ENCODE assay signal across 13 cellular contexts in the genomic region with DNA sequence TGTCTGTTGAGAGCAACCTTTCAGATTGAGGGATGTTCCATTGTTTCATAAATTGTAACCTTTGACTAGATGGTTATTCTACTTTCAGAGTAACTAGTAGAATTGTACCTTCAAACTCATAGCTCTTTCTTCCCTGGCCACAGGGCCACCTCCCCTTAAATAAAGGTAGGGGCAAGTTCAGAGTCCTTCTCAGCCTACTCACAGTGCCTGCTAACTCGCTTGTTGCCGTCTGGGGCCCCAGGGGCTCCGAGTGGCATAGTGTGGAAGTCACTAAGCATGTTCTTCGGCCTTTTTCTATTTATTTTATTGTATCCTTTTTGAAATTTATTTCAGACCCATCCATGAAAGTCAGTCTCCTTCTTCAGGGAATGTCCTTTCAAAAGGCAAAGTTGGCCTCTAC.
"Had no signal": no experiment of that assay in that cellular context is flagged by ENCODE, and none has a peak within 500 bp of the region (broad histone marks: within the 10 kb centered on the region; RNA-seq: fewer than 3 reads in every experiment).

No MANE protein-coding gene starts in this region.

- H3K9me3 ChIP-seq: psoas muscle, tibial artery had no signal

- H3K4me3 Mint-ChIP-seq: endodermal cell; naive thymus-derived CD4-positive, alpha-beta T cell; nephron progenitor cell had no signal

- H3K27ac Mint-ChIP-seq: endodermal cell; naive thymus-derived CD4-positive, alpha-beta T cell; nephron progenitor cell had no signal

- H3K4me1 ChIP-seq: foreskin keratinocyte, psoas muscle, tibial artery had no signal

- DNase-seq: effector CD4-positive, alpha-beta T cell; endodermal cell; erythroblast; foreskin keratinocyte; mesendoderm; naive thymus-derived CD4-positive, alpha-beta T cell; nephron progenitor cell; psoas muscle; stimulated activated naive CD4-positive, alpha-beta T cell treated with Interleukin-2 at 50 U/mL for 16 hours; tibial artery had no signal

- H3K36me3 ChIP-seq: tibial artery had no signal

- ATAC-seq: foreskin keratinocyte; naive thymus-derived CD4-positive, alpha-beta T cell; psoas muscle; sciatic nerve had no signal

- H3K27ac ChIP-seq: coronary artery, foreskin keratinocyte, psoas muscle, tibial artery had no signal

- H3K27me3 ChIP-seq: foreskin keratinocyte, tibial artery had no signal

- H3K4me1 Mint-ChIP-seq: endodermal cell; naive thymus-derived CD4-positive, alpha-beta T cell; nephron progenitor cell had no signal

- H3K27me3 Mint-ChIP-seq: naive thymus-derived CD4-positive, alpha-beta T cell had no signal

- H3K4me3 ChIP-seq: coronary artery, psoas muscle, tibial artery had no signal

- FAIRE-seq: endothelial cell of umbilical vein had no signal
